ENCODE assay signal across 26 cellular contexts in genomic region chr7:5578441-5579024, GRCh38. TPM values are rescaled to one million over a fixed set of nuclear protein-coding genes. Genes with fewer than 3 reads are reported as not detected.
A peak's percentile ranks its signal among the peaks of the same experiment; 100 is the strongest.
DNase-seq lines count a peak whose midpoint lies in the region; ATAC-seq, FAIRE-seq and TF ChIP-seq lines count a peak whose summit lies in the region.
"Had no signal": no experiment of that assay in that cellular context is flagged by ENCODE, and none has a peak within 500 bp of the region (broad histone marks: within the 10 kb centered on the region; RNA-seq: fewer than 3 reads in every experiment).

No MANE protein-coding gene starts in this region.

- CTCF ChIA-PET in K562 (lab: Yijun Ruan, JAX; ENCODE audit: low intra/inter-chr PET ratio): no interaction called here

- H3K4me3 ChIP-seq in SK-N-MC (no peak overlapping the region), K562 (no peak overlapping the region), esophagus squamous epithelium (no peak overlapping the region)
- H3K4me3 ChIP-seq: gastroesophageal sphincter, mucosa of descending colon had no signal

- in situ Hi-C loops in K562 (cut with MboI): no loop called here

- no peaks in the 10 kb centered on the region for H3K9me3 Mint-ChIP-seq in activated naive CD4-positive, alpha-beta T cell treated with anti-CD3 and anti-CD28 coated beads, Interleukin-2, amount 50 U/mL, for 24 hours
- H3K9me3 Mint-ChIP-seq in stimulated activated naive B cell treated with anti-CD40 and anti-IgM and Interleukin-4, amounts not matched to agents 10 μg/mL and 1 μg/mL and 100 μg/mL, for 72 hours: peaks cover 0 to 2% of the 10 kb centered on the region in 2 donors
- H3K9me3 Mint-ChIP-seq: activated CD4-positive, alpha-beta T cell treated with anti-CD3 and anti-CD28 coated beads, Interleukin-2, amount 10 ng/mL, durations not matched to agents 7 days and 5 days; T-cell had no signal

- ATAC-seq in K562: no peak
- no peak for ATAC-seq in stimulated activated naive B cell treated with anti-CD40 and anti-IgM and Interleukin-4, amounts not matched to agents 10 μg/mL and 1 μg/mL and 100 μg/mL, for 72 hours (replicated peaks)
- ATAC-seq: gastroesophageal sphincter, left ventricle myocardium superior, mucosa of descending colon, PC-3, T-cell had no signal

- intact Hi-C loops in K562 (cut with micrococcal nuclease) (no loop called here), esophagus squamous epithelium (cut with DNase I) (no loop called here)

- H3K36me3 Mint-ChIP-seq in activated naive CD4-positive, alpha-beta T cell treated with anti-CD3 and anti-CD28 coated beads, Interleukin-2, amount 50 U/mL, for 24 hours: no peaks in the 10 kb centered on the region
- peaks cover 2 to 6% of the 10 kb centered on the region in 2 donors for H3K36me3 Mint-ChIP-seq in stimulated activated naive B cell treated with anti-CD40 and anti-IgM and Interleukin-4, amounts not matched to agents 10 μg/mL and 1 μg/mL and 100 μg/mL, for 72 hours
- H3K36me3 Mint-ChIP-seq: T-cell had no signal

- H2AFZ ChIP-seq in K562 (ENCODE audit: low read depth, low read length): peak overlapping the region; percentile 90

- TF ChIP-seq POLR2A in K562 (conservative IDR thresholded peaks at IDR 0.05) (no peak), esophagus squamous epithelium (IDR thresholded peaks at IDR 0.05) (no peak)

- H3K27me3 ChIP-seq in K562 (ENCODE audit: control insufficient read depth in 2 of 2, insufficient read depth in 2 of 2, low read length in 2 of 2) (no peaks in the 10 kb centered on the region), esophagus squamous epithelium (peaks cover 0 to 14% (median 0%) of the 10 kb centered on the region in 4 donors)

- H3K9me3 ChIP-seq in SK-N-MC (ENCODE audit: low read depth, low read length): no peaks in the 10 kb centered on the region
- no peaks in the 10 kb centered on the region for H3K9me3 ChIP-seq in K562 (replicated peaks; ENCODE audit: control insufficient read depth, insufficient read depth, low read depth, low read length)
- H3K9me3 ChIP-seq in esophagus squamous epithelium: no peaks in the 10 kb centered on the region
- H3K9me3 ChIP-seq: gastroesophageal sphincter, mucosa of descending colon had no signal

- H3K27ac ChIP-seq in SK-N-MC (0 out of 2 replicates have a peak overlapping the region, but pooled peaks have one; percentile 44), K562 (ENCODE audit: extremely low read depth, low read depth, low read length) (peak overlapping the region; percentile 45; the same call in 1 of the 3 replicates), esophagus squamous epithelium (no peak overlapping the region)
- H3K27ac ChIP-seq: gastroesophageal sphincter had no signal

- H3K4me2 ChIP-seq in K562 (ENCODE audit: insufficient read depth, low read length): no peak overlapping the region; the same call in 1 of the 2 replicates

- H3K4me1 Mint-ChIP-seq in activated naive CD4-positive, alpha-beta T cell treated with anti-CD3 and anti-CD28 coated beads, Interleukin-2, amount 50 U/mL, for 24 hours: no peaks in the 10 kb centered on the region
- H3K4me1 Mint-ChIP-seq in stimulated activated naive B cell treated with anti-CD40 and anti-IgM and Interleukin-4, amounts not matched to agents 10 μg/mL and 1 μg/mL and 100 μg/mL, for 72 hours: peaks cover 11 to 23% of the 10 kb centered on the region in 2 donors

- no peak for TF ChIP-seq EP300 in K562 (IDR thresholded peaks at IDR 0.05; ENCODE audit: low read length)

- H3K9ac ChIP-seq in SK-N-MC (ENCODE audit: insufficient read length) (no peak overlapping the region), K562 (ENCODE audit: insufficient read depth in 1 of 2, low read depth in 2 of 2, low read length in 2 of 2) (peak overlapping the region in 1 of 2 experiments; percentile 31; a peak in 2 of 4 replicates)

- POLR2A ChIA-PET in K562 (lab: Yijun Ruan, JAX): interaction anchor here (0.5 to 0.7 kb wide), 2 partner anchors 20 to 31 kb away, joined by 3 read pairs; no protein-coding TSS in a partner anchor

- H3K4me1 ChIP-seq in K562 (replicated peaks in 1 of 2; ENCODE audit: control insufficient read depth in 2 of 2, insufficient read depth in 2 of 2, low read length in 2 of 2) (peaks cover 21 to 47% of the 10 kb centered on the region in 2 experiments), esophagus squamous epithelium (peaks cover 4 to 28% (median 5%) of the 10 kb centered on the region in 3 donors)

- H3K27ac Mint-ChIP-seq in activated naive CD4-positive, alpha-beta T cell treated with anti-CD3 and anti-CD28 coated beads, Interleukin-2, amount 50 U/mL, for 24 hours: peak overlapping the region; percentile 30
- H3K27ac Mint-ChIP-seq in stimulated activated naive B cell treated with anti-CD40 and anti-IgM and Interleukin-4, amounts not matched to agents 10 μg/mL and 1 μg/mL and 100 μg/mL, for 72 hours: peak overlapping the region; percentile 25
- H3K27ac Mint-ChIP-seq: activated CD4-positive, alpha-beta T cell treated with anti-CD3 and anti-CD28 coated beads, Interleukin-2, amount 10 ng/mL, durations not matched to agents 7 days and 5 days; endodermal cell; T-cell had no signal

- no peaks in the 10 kb centered on the region for H3K9me1 ChIP-seq in K562 (ENCODE audit: control insufficient read depth, insufficient read depth, low read length)

- H3K4me3 Mint-ChIP-seq in activated naive CD4-positive, alpha-beta T cell treated with anti-CD3 and anti-CD28 coated beads, Interleukin-2, amount 50 U/mL, for 24 hours: no peak overlapping the region
- no peak overlapping the region for H3K4me3 Mint-ChIP-seq in stimulated activated naive B cell treated with anti-CD40 and anti-IgM and Interleukin-4, amounts not matched to agents 10 μg/mL and 1 μg/mL and 100 μg/mL, for 72 hours
- H3K4me3 Mint-ChIP-seq: activated CD4-positive, alpha-beta T cell treated with anti-CD3 and anti-CD28 coated beads, Interleukin-2, amount 10 ng/mL, durations not matched to agents 7 days and 5 days; endodermal cell; T-cell had no signal

- no peaks in the 10 kb centered on the region for H4K20me1 ChIP-seq in K562 (replicated peaks; ENCODE audit: control insufficient read depth, insufficient read depth, low read length)

- no peak for TF ChIP-seq RAD21 in K562 (CRISPR knock-in tag; conservative IDR thresholded peaks at IDR 0.05 in 1 of 2, IDR thresholded peaks at IDR 0.05 in 1 of 2)

- H3K27me3 Mint-ChIP-seq in activated naive CD4-positive, alpha-beta T cell treated with anti-CD3 and anti-CD28 coated beads, Interleukin-2, amount 50 U/mL, for 24 hours: peaks cover 6% of the 10 kb centered on the region
- peaks cover 13 to 46% of the 10 kb centered on the region in 2 donors for H3K27me3 Mint-ChIP-seq in stimulated activated naive B cell treated with anti-CD40 and anti-IgM and Interleukin-4, amounts not matched to agents 10 μg/mL and 1 μg/mL and 100 μg/mL, for 72 hours
- H3K27me3 Mint-ChIP-seq: progenitor cell of endocrine pancreas had no signal

- H3K36me3 ChIP-seq in SK-N-MC (ENCODE audit: insufficient read depth, low read length) (no peaks in the 10 kb centered on the region), K562 (ENCODE audit: control insufficient read depth, insufficient read depth, low read length) (no peaks in the 10 kb centered on the region), esophagus squamous epithelium (no peaks in the 10 kb centered on the region)
- H3K36me3 ChIP-seq: gastroesophageal sphincter had no signal

- no peak for DNase-seq in activated naive CD4-positive, alpha-beta T cell treated with anti-CD3 and anti-CD28 coated beads, Interleukin-2, amount 50 U/mL, for 16 hours
- DNase-seq in SK-N-MC (ENCODE audit: low read depth, low spot score) (no peak), K562 (ENCODE audit: extremely low read depth in 1 of 4, low spot score in 3 of 4) (peak in 1 of 4 experiments; percentile 10), hippocampal formation (lab: John Stamatoyannopoulos, UW) (no peak), esophagus squamous epithelium (lab: John Stamatoyannopoulos, UW) (no peak)
- no peak for DNase-seq in stimulated activated naive B cell treated with anti-CD40 and anti-IgM and Interleukin-4, amounts not matched to agents 10 μg/mL and 1 μg/mL and 100 μg/mL, for 72 hours
- DNase-seq: ACHN; activated CD4-positive, alpha-beta T cell treated with anti-CD3 and anti-CD28 coated beads, Interleukin-2, amount 10 ng/mL, durations not matched to agents 7 days and 5 days; activated naive CD4-positive, alpha-beta T cell; COR-L47; DMS79; endodermal cell; GOT3; hypothalamus; left ventricle myocardium superior; mucosa of descending colon; NCI-H1417; NCI-H2081 treated with DMSO at 0.1 percent for 48 hours; NCI-H345; PC-3; Right ventricle myocardium superior; T-cell had no signal

- no peak for TF ChIP-seq CTCF in K562 (IDR thresholded peaks at IDR 0.05 in 2 of 3, conservative IDR thresholded peaks at IDR 0.05 in 1 of 3; ENCODE audit: insufficient read depth in 2 of 3, low read depth in 1 of 3, low read length in 3 of 3)
- no peak for TF ChIP-seq CTCF in esophagus squamous epithelium (IDR thresholded peaks at IDR 0.05)

- 25% methylated on average over 16 of the region's 16 CpGs for WGBS in K562 (ENCODE audit: insufficient coverage, low coverage, missing lambda C conversion rate)
- 74 to 85% methylated on average over 15 to 16 of the region's 16 CpGs for WGBS in esophagus squamous epithelium, 2 donors

- no TSS peak for BruUV-seq in K562 (replicated peaks; lab: Mats Ljungman, UMichigan)

- no peaks in the 10 kb centered on the region for H3K79me2 ChIP-seq in K562 (ENCODE audit: control insufficient read depth, insufficient read depth, low read length)

- no peak for FAIRE-seq in K562 (lab: Jason Lieb, UNC)
- FAIRE-seq: TTC549 had no signal

RNA-seq across cellular contexts. Expression of gene FSCN1, which starts 14.1 kb away (rescaled TPM):
- total RNA-seq in K562 (2011; cell fraction: chromatin; rRNA removed; ENCODE audit: low replicate concordance): 24.2 and 122 TPM in 2 replicates
- 145 and 156 TPM in 2 replicates for total RNA-seq in K562 (2011; cell fraction: nucleolus; rRNA removed)
- total RNA-seq in K562 (2011; cell fraction: nucleoplasm; rRNA removed): 58.0 and 62.1 TPM in 2 replicates
- total RNA-seq in K562 (2014; rRNA removed) (265 and 319 TPM in 2 replicates), K562 (2014; rRNA removed; fragmentation: Illumina TruSeq; extraction: Trizol) (20.9 and 29.5 TPM in 2 replicates), K562 (2015; rRNA removed; fragmentation: Illumina TruSeq; extraction: Trizol) (95.1 and 107 TPM in 2 replicates), K562 (2021) (414 and 417 TPM in 2 replicates), esophagus squamous epithelium (100 to 1,000 TPM in 2 of 4 donors, 10 to 100 TPM in 2; 63.9 to 236 (median 102) TPM)
- polyA plus RNA-seq in K562 (2011; rRNA removed) (38.7 and 106 TPM in 2 replicates), K562 (2014; fragmentation: Illumina TruSeq; extraction: Trizol) (64.1 and 142 TPM in 2 replicates), K562 (2014; fragmentation: Nextera tagmentation; extraction: Ambion mirVana) (1 to 10 TPM in 1 of 2 experiments, under 1 TPM in 1; 0.70 to 1.2 TPM), K562 (2014; rRNA removed) (186 and 202 TPM in 2 replicates)
- polyA plus RNA-seq in K562 (2011; cell fraction: cytosol; rRNA removed): 83.6 and 256 TPM in 2 replicates
- 66.4 and 105 TPM in 2 replicates for polyA plus RNA-seq in K562 (2011; cell fraction: nucleus; rRNA removed)
- polyA plus RNA-seq in K562 (2012): 253 and 255 TPM in 2 replicates
- polyA minus RNA-seq in K562 (2011; rRNA and poly(A)+ RNA removed): 23.1 and 29.3 TPM in 2 replicates
- polyA minus RNA-seq in K562 (2011; cell fraction: cytosol; rRNA and poly(A)+ RNA removed): 186 and 269 TPM in 2 replicates
- polyA minus RNA-seq in K562 (2011; cell fraction: nucleus; rRNA and poly(A)+ RNA removed): 66.0 and 87.2 TPM in 2 replicates

RNA-seq across cellular contexts. Expression of gene ACTB, which starts 48.1 kb away (rescaled TPM):
- total RNA-seq in K562 (2011; cell fraction: chromatin; rRNA removed; ENCODE audit: low replicate concordance): 442 and 814 TPM in 2 replicates
- 822 and 827 TPM in 2 replicates for total RNA-seq in K562 (2011; cell fraction: nucleolus; rRNA removed)
- 612 and 733 TPM in 2 replicates for total RNA-seq in K562 (2011; cell fraction: nucleoplasm; rRNA removed)
- total RNA-seq in K562 (2014; rRNA removed) (1,050 and 1,578 TPM in 2 replicates), K562 (2014; rRNA removed; fragmentation: Illumina TruSeq; extraction: Trizol) (1,330 and 1,372 TPM in 2 replicates), K562 (2015; rRNA removed; fragmentation: Illumina TruSeq; extraction: Trizol) (1,064 and 1,131 TPM in 2 replicates), K562 (2021) (3,434 and 3,475 TPM in 2 replicates), esophagus squamous epithelium (1,000 to 10,000 TPM; 1,929 to 4,068 (median 3,351) TPM)
- polyA plus RNA-seq in K562 (2011; rRNA removed) (394 and 1,035 TPM in 2 replicates), K562 (2014; fragmentation: Illumina TruSeq; extraction: Trizol) (3,161 and 3,227 TPM in 2 replicates), K562 (2014; fragmentation: Nextera tagmentation; extraction: Ambion mirVana) (1,000 to 10,000 TPM; 1,484 to 2,232 TPM), K562 (2014; rRNA removed) (1,030 and 1,055 TPM in 2 replicates)
- polyA plus RNA-seq in K562 (2011; cell fraction: cytosol; rRNA removed): 886 and 917 TPM in 2 replicates
- 1,199 and 1,212 TPM in 2 replicates for polyA plus RNA-seq in K562 (2011; cell fraction: nucleus; rRNA removed)
- 3,171 and 3,886 TPM in 2 replicates for polyA plus RNA-seq in K562 (2012)
- polyA minus RNA-seq in K562 (2011; rRNA and poly(A)+ RNA removed): 535 and 828 TPM in 2 replicates
- polyA minus RNA-seq in K562 (2011; cell fraction: cytosol; rRNA and poly(A)+ RNA removed): 1,311 and 2,256 TPM in 2 replicates
- polyA minus RNA-seq in K562 (2011; cell fraction: nucleus; rRNA and poly(A)+ RNA removed): 373 and 553 TPM in 2 replicates

Comparison
In these comparisons a context has a peak if more than half of its experiments do, and no peak if none do; other contexts are left out.
1. H3K27ac ChIP-seq: peak in SK-N-MC (single experiment) and K562 (single experiment); none in esophagus squamous epithelium (0 of 4).